In genomic region chr2:46150445-46150970, GRCh38 we compare ENCODE assay signal across 24 cellular contexts.
DNase-seq lines count a peak whose midpoint lies in the region; ATAC-seq and TF ChIP-seq lines count a peak whose summit lies in the region.
"Had no signal": no experiment of that assay in that cellular context is flagged by ENCODE, and none has a peak within 500 bp of the region (broad histone marks: within the 10 kb centered on the region; RNA-seq: fewer than 3 reads in every experiment).

No MANE protein-coding gene starts in this region.

- H3K9me3 ChIP-seq in trophoblast cell (ENCODE audit: insufficient read depth, low read depth, low read length), result no peaks in the 10 kb centered on the region
- H3K9me3 ChIP-seq: left lung, psoas muscle, upper lobe of right lung had no signal

- H3K4ac ChIP-seq in trophoblast cell (ENCODE audit: low read depth, low read length), result no peak overlapping the region

- H2BK12ac ChIP-seq in trophoblast cell (ENCODE audit: low read length), result peak overlapping the region; percentile 58

- POLR2A ChIA-PET in activated CD8-positive, alpha-beta T cell treated with anti-CD3 and anti-CD28 coated beads for 36 hours (lab: Charles Lee), result no interaction called here
- POLR2A ChIA-PET in activated CD8-positive, alpha-beta T cell treated with anti-CD3 and anti-CD28 coated beads, Interleukin-2, amount 10 ng/mL, durations not matched to agents 7 days and 5 days (lab: Charles Lee), result no interaction called here

- H2AFZ ChIP-seq in trophoblast cell (ENCODE audit: insufficient read depth, low read length, poor library complexity), result no peak overlapping the region
- H2AFZ ChIP-seq: GM23248 had no signal

- H3K79me1 ChIP-seq in trophoblast cell (ENCODE audit: low read length), result peaks cover 12% of the 10 kb centered on the region

- WGBS in trophoblast cell (ENCODE audit: extremely low coverage, insufficient coverage, insufficient read length), result no CpG with 5 or more reads among the region's 3 CpGs

- no peak overlapping the region for H4K12ac ChIP-seq in trophoblast cell (ENCODE audit: low read depth, low read length)

- ATAC-seq in activated CD8-positive, alpha-beta T cell treated with anti-CD3 and anti-CD28 coated beads for 36 hours, result no peak
- no peak for ATAC-seq in activated CD8-positive, alpha-beta T cell treated with anti-CD3 and anti-CD28 coated beads, Interleukin-2, amount 10 ng/mL, durations not matched to agents 7 days and 5 days
- ATAC-seq in omental fat pad (ENCODE audit: low FRiP score), result no peak
- ATAC-seq: activated CD8-positive, alpha-beta memory T cell treated with anti-CD3 and anti-CD28 coated beads, Interleukin-2, amount 10 ng/mL, durations not matched to agents 7 days and 5 days had no signal

- no peak overlapping the region for H3K4me2 ChIP-seq in trophoblast cell (ENCODE audit: low read length)

- H3K36me3 ChIP-seq in trophoblast cell (ENCODE audit: control insufficient read depth in 1 of 2, insufficient read depth in 2 of 2, low read length in 2 of 2), result no peaks in the 10 kb centered on the region
- H3K36me3 ChIP-seq: WERI-Rb-1 had no signal

- H3K27ac ChIP-seq in coronary artery (peak overlapping the region; percentile 27 to 78), trophoblast cell (ENCODE audit: low read depth, low read length) (no peak overlapping the region)
- H3K27ac ChIP-seq: left lung, psoas muscle, upper lobe of right lung, WERI-Rb-1 had no signal

- H2BK120ac ChIP-seq in trophoblast cell (ENCODE audit: insufficient read depth, low read length, poor library complexity), result peak overlapping the region; percentile 6

- TF ChIP-seq CTCF in activated CD8-positive, alpha-beta T cell treated with anti-CD3 and anti-CD28 coated beads for 36 hours (IDR thresholded peaks at IDR 0.05), result no peak
- TF ChIP-seq CTCF in coronary artery (IDR thresholded peaks at IDR 0.05) (no peak), omental fat pad (IDR thresholded peaks at IDR 0.05) (no peak)

- H3K14ac ChIP-seq in trophoblast cell (ENCODE audit: low read length), result no peak overlapping the region

- peaks cover 12 to 23% of the 10 kb centered on the region in 2 experiments for H3K4me1 ChIP-seq in trophoblast cell (ENCODE audit: control insufficient read depth in 1 of 2, insufficient read depth in 2 of 2, low read length in 2 of 2)
- H3K4me1 ChIP-seq: psoas muscle, upper lobe of right lung had no signal

- peaks cover 4% of the 10 kb centered on the region for H3K36me3 Mint-ChIP-seq in activated CD8-positive, alpha-beta T cell treated with anti-CD3 and anti-CD28 coated beads for 36 hours (ENCODE audit: low read depth)
- no peaks in the 10 kb centered on the region for H3K36me3 Mint-ChIP-seq in activated CD8-positive, alpha-beta T cell treated with anti-CD3 and anti-CD28 coated beads, Interleukin-2, amount 10 ng/mL, durations not matched to agents 7 days and 5 days (ENCODE audit: low read depth)

- H3K9ac ChIP-seq in trophoblast cell (ENCODE audit: low read length), result no peak overlapping the region
- H3K9ac ChIP-seq: GM23248 had no signal

- CTCF ChIA-PET in activated CD8-positive, alpha-beta T cell treated with anti-CD3 and anti-CD28 coated beads for 36 hours (lab: Charles Lee), result no interaction called here
- CTCF ChIA-PET in activated CD8-positive, alpha-beta T cell treated with anti-CD3 and anti-CD28 coated beads, Interleukin-2, amount 10 ng/mL, durations not matched to agents 7 days and 5 days (lab: Charles Lee), result no interaction called here

- peak overlapping the region; percentile 47 for H4K91ac ChIP-seq in trophoblast cell (ENCODE audit: low read depth, low read length)

- no peaks in the 10 kb centered on the region for H3K27me3 ChIP-seq in trophoblast cell (ENCODE audit: insufficient read depth, low read length)
- H3K27me3 ChIP-seq: left lung, upper lobe of right lung had no signal

- H3K27ac Mint-ChIP-seq in activated CD8-positive, alpha-beta T cell treated with anti-CD3 and anti-CD28 coated beads for 36 hours, result no peak overlapping the region
- no peak overlapping the region for H3K27ac Mint-ChIP-seq in activated CD8-positive, alpha-beta T cell treated with anti-CD3 and anti-CD28 coated beads, Interleukin-2, amount 10 ng/mL, durations not matched to agents 7 days and 5 days
- H3K27ac Mint-ChIP-seq: activated CD8-positive, alpha-beta memory T cell treated with anti-CD3 and anti-CD28 coated beads, Interleukin-2, amount 10 ng/mL, durations not matched to agents 7 days and 5 days; CD4-positive, alpha-beta T cell had no signal

- peak overlapping the region; percentile 26 for H3K18ac ChIP-seq in trophoblast cell (ENCODE audit: low read length)

- no peak overlapping the region for H2AK5ac ChIP-seq in trophoblast cell (ENCODE audit: low read length)

- H3K23ac ChIP-seq in trophoblast cell (ENCODE audit: low read length), result no peak overlapping the region

- no peak overlapping the region for H2BK5ac ChIP-seq in trophoblast cell (ENCODE audit: low read depth, low read length, poor library complexity)

- intact Hi-C loops in activated CD8-positive, alpha-beta T cell treated with anti-CD3 and anti-CD28 coated beads for 36 hours (cut with micrococcal nuclease), result no loop called here

- DNase-seq in activated CD8-positive, alpha-beta T cell treated with anti-CD3 and anti-CD28 coated beads for 36 hours, result peak; percentile 9
- no peak for DNase-seq in activated CD8-positive, alpha-beta T cell treated with anti-CD3 and anti-CD28 coated beads, Interleukin-2, amount 10 ng/mL, durations not matched to agents 7 days and 5 days
- DNase-seq in EH (ENCODE audit: low read depth), result peak; percentile 28
- DNase-seq in coronary artery (ENCODE audit: low spot score), result no peak
- peak; percentile 71 to 88 for DNase-seq in trophoblast cell
- no peak for DNase-seq in iPS-NIHi7 (ENCODE audit: extremely low spot score)
- DNase-seq in omental fat pad (ENCODE audit: low spot score), result no peak
- no peak for DNase-seq in LoVo (ENCODE audit: low spot score)
- DNase-seq: activated CD4-positive, alpha-beta T cell treated with anti-CD3 and anti-CD28 coated beads, Interleukin-2, amount 10 ng/mL, durations not matched to agents 24 days and 14 days; activated CD8-positive, alpha-beta memory T cell treated with anti-CD3 and anti-CD28 coated beads, Interleukin-2, amount 10 ng/mL, durations not matched to agents 7 days and 5 days; activated naive CD4-positive, alpha-beta T cell treated with anti-CD3 and anti-CD28 coated beads, Interleukin-2, amount 50 U/mL, for 16 hours; CD4-positive, alpha-beta T cell; DND-41; effector CD4-positive, alpha-beta T cell; left lung; NCI-H1048; NCI-H1694; NCI-H446 treated with DMSO at 0.1 percent for 48 hours; SIG-M5; SW 1271; upper lobe of right lung; WERI-Rb-1 had no signal

- H3K4me3 Mint-ChIP-seq in activated CD8-positive, alpha-beta T cell treated with anti-CD3 and anti-CD28 coated beads for 36 hours, result no peak overlapping the region
- no peak overlapping the region for H3K4me3 Mint-ChIP-seq in activated CD8-positive, alpha-beta T cell treated with anti-CD3 and anti-CD28 coated beads, Interleukin-2, amount 10 ng/mL, durations not matched to agents 7 days and 5 days
- H3K4me3 Mint-ChIP-seq: activated CD4-positive, alpha-beta T cell treated with anti-CD3 and anti-CD28 coated beads, Interleukin-2, amount 10 ng/mL, durations not matched to agents 24 days and 14 days; activated CD8-positive, alpha-beta memory T cell treated with anti-CD3 and anti-CD28 coated beads, Interleukin-2, amount 10 ng/mL, durations not matched to agents 7 days and 5 days; CD4-positive, alpha-beta T cell had no signal

- H3K4me3 ChIP-seq in coronary artery (peak overlapping the region; percentile 34), trophoblast cell (ENCODE audit: low read depth, low read length) (no peak overlapping the region)
- H3K4me3 ChIP-seq: GM23248, left lung, psoas muscle, upper lobe of right lung had no signal

- H3K27me3 Mint-ChIP-seq in activated CD8-positive, alpha-beta T cell treated with anti-CD3 and anti-CD28 coated beads for 36 hours, result no peaks in the 10 kb centered on the region
- H3K27me3 Mint-ChIP-seq in activated CD8-positive, alpha-beta T cell treated with anti-CD3 and anti-CD28 coated beads, Interleukin-2, amount 10 ng/mL, durations not matched to agents 7 days and 5 days (ENCODE audit: low read depth), result no peaks in the 10 kb centered on the region
- H3K27me3 Mint-ChIP-seq: activated CD8-positive, alpha-beta memory T cell treated with anti-CD3 and anti-CD28 coated beads, Interleukin-2, amount 10 ng/mL, durations not matched to agents 7 days and 5 days; CD4-positive, alpha-beta T cell had no signal

- no peaks in the 10 kb centered on the region for H3K9me3 Mint-ChIP-seq in activated CD8-positive, alpha-beta T cell treated with anti-CD3 and anti-CD28 coated beads for 36 hours
- H3K9me3 Mint-ChIP-seq in activated CD8-positive, alpha-beta T cell treated with anti-CD3 and anti-CD28 coated beads, Interleukin-2, amount 10 ng/mL, durations not matched to agents 7 days and 5 days (ENCODE audit: insufficient read depth), result no peaks in the 10 kb centered on the region
- H3K9me3 Mint-ChIP-seq: activated CD4-positive, alpha-beta T cell treated with anti-CD3 and anti-CD28 coated beads, Interleukin-2, amount 10 ng/mL, durations not matched to agents 24 days and 14 days; CD4-positive, alpha-beta T cell had no signal

- H4K8ac ChIP-seq in trophoblast cell (ENCODE audit: low read depth, low read length), result peak overlapping the region; percentile 8

- H3K79me2 ChIP-seq in trophoblast cell (ENCODE audit: control insufficient read depth, insufficient read depth, low read length, poor library complexity), result no peaks in the 10 kb centered on the region

- peaks cover 22% of the 10 kb centered on the region for H3K4me1 Mint-ChIP-seq in activated CD8-positive, alpha-beta T cell treated with anti-CD3 and anti-CD28 coated beads for 36 hours (ENCODE audit: low read depth)
- peaks cover 24% of the 10 kb centered on the region for H3K4me1 Mint-ChIP-seq in activated CD8-positive, alpha-beta T cell treated with anti-CD3 and anti-CD28 coated beads, Interleukin-2, amount 10 ng/mL, durations not matched to agents 7 days and 5 days (ENCODE audit: low read depth)

Comparison
In these comparisons a context has a peak if more than half of its experiments do, and no peak if none do; other contexts are left out.
1. DNase-seq: peak in activated CD8-positive, alpha-beta T cell treated with anti-CD3 and anti-CD28 coated beads for 36 hours (single experiment), EH (single experiment) and trophoblast cell (2 of 2); none in activated CD8-positive, alpha-beta T cell treated with anti-CD3 and anti-CD28 coated beads, Interleukin-2, amount 10 ng/mL, durations not matched to agents 7 days and 5 days (single experiment), coronary artery (single experiment), iPS-NIHi7 (single experiment), omental fat pad (single experiment) and LoVo (single experiment).